ENCODE assay signal across 7 cellular contexts in genomic region chr10:62528441-62528840, GRCh38.
DNase-seq lines count a peak whose midpoint lies in the region; ATAC-seq and TF ChIP-seq lines count a peak whose summit lies in the region.

No MANE protein-coding gene starts in this region.

- DNase-seq in NAMALWA (ENCODE audit: low spot score) (peak; percentile 63), right cardiac atrium (no peak), left lung (no peak), NCI-H2227 (lab: John Stamatoyannopoulos, UW; ENCODE audit: unreplicated experiment) (no peak)
- DNase-seq in naive thymus-derived CD8-positive, alpha-beta T cell = peak in 3 of 10 donors; percentile 65 to 86 (median 82)

- intact Hi-C loops in right cardiac atrium (cut with DNase I) = no loop called here
- intact Hi-C loops in left lung (cut with DNase I) = no loop called here

- H3K27me3 Mint-ChIP-seq in naive thymus-derived CD8-positive, alpha-beta T cell = no peaks in the 10 kb centered on the region

- H3K27ac Mint-ChIP-seq in naive thymus-derived CD8-positive, alpha-beta T cell = peak overlapping the region; percentile 16 to 91 (median 82)

- ATAC-seq in GM19025 (IDR thresholded peaks at IDR 0.05; ENCODE audit: low read depth, unreplicated experiment) = peak; percentile 88
- ATAC-seq in HG02840 (IDR thresholded peaks at IDR 0.05; ENCODE audit: low FRiP score, unreplicated experiment) = peak; percentile 94
- ATAC-seq in naive thymus-derived CD8-positive, alpha-beta T cell = peak; percentile 91 to 97
- ATAC-seq in right cardiac atrium = no peak
- ATAC-seq in left lung = no peak

- H3K9me3 ChIP-seq in right cardiac atrium (ENCODE audit: control insufficient read depth, low read length) (no peaks in the 10 kb centered on the region), left lung (no peaks in the 10 kb centered on the region)

- no peak for TF ChIP-seq CTCF in left lung (IDR thresholded peaks at IDR 0.05)

- H3K4me3 ChIP-seq in right cardiac atrium (ENCODE audit: low read length) (no peak overlapping the region), left lung (no peak overlapping the region)

- H3K4me1 ChIP-seq in right cardiac atrium (ENCODE audit: control insufficient read depth, insufficient read depth, low read length) (no peaks in the 10 kb centered on the region), left lung (no peaks in the 10 kb centered on the region)

- 64% methylated on average over 1 of the region's 1 CpG for WGBS in right cardiac atrium

- H3K27me3 ChIP-seq in right cardiac atrium (ENCODE audit: control insufficient read depth, insufficient read depth) = no peaks in the 10 kb centered on the region
- H3K27me3 ChIP-seq in left lung = no peaks in the 10 kb centered on the region

- H3K36me3 ChIP-seq in left lung = no peaks in the 10 kb centered on the region

- H3K36me3 Mint-ChIP-seq in naive thymus-derived CD8-positive, alpha-beta T cell = peaks cover 0 to 5% (median 0%) of the 10 kb centered on the region in 3 donors

- POLR2A ChIA-PET in naive thymus-derived CD8-positive, alpha-beta T cell (lab: Charles Lee) = interaction anchor here (0.7 to 1.5 kb wide), 10 partner anchors 11 to 605 kb away, joined by 3 to 7 read pairs (median 4); partner anchors contain the start of genes ADO, EGR2 and NRBF2

- H3K4me3 Mint-ChIP-seq in naive thymus-derived CD8-positive, alpha-beta T cell = peak overlapping the region; percentile 2 to 73 (median 66)

- H3K27ac ChIP-seq in right cardiac atrium (ENCODE audit: low read length) = no peak overlapping the region
- no peak overlapping the region for H3K27ac ChIP-seq in left lung

- H3K4me1 Mint-ChIP-seq in naive thymus-derived CD8-positive, alpha-beta T cell = peaks cover 26 to 50% (median 43%) of the 10 kb centered on the region in 4 donors

- H3K9me3 Mint-ChIP-seq in naive thymus-derived CD8-positive, alpha-beta T cell = peaks cover 0 to 9% (median 6%) of the 10 kb centered on the region in 9 donors

Comparison
In these comparisons a context has a peak if more than half of its experiments do, and no peak if none do; other contexts are left out.
1. ATAC-seq: peak in GM19025 (single experiment), HG02840 (single experiment) and naive thymus-derived CD8-positive, alpha-beta T cell (2 of 2); none in right cardiac atrium (0 of 2) and left lung (single experiment).